12 cellular contexts compared by ENCODE assay signal in genomic region chr15:28128036-28128435, GRCh38. TPM values are rescaled to one million over a fixed set of nuclear protein-coding genes. Genes with fewer than 3 reads are reported as not detected.
DNase-seq lines count a peak whose midpoint lies in the region.
"Had no signal": no experiment of that assay in that cellular context is flagged by ENCODE, and none has a peak within 500 bp of the region (broad histone marks: within the 10 kb centered on the region; RNA-seq: fewer than 3 reads in every experiment).

No MANE protein-coding gene starts in this region.

- DNase-seq in MV-4-11 (lab: John Stamatoyannopoulos, UW): peak; percentile 81
- peak; percentile 95 for DNase-seq in medulla oblongata (ENCODE audit: extremely low spot score)
- DNase-seq in NCI-H1105 treated with DMSO at 0.1 percent for 48 hours (lab: John Stamatoyannopoulos, UW): no peak
- no peak for DNase-seq in activated T-cell treated with anti-CD3 and anti-CD28 coated beads for 4 hours
- DNase-seq in NCI-H2107 treated with DMSO at 0.1 percent for 48 hours (lab: John Stamatoyannopoulos, UW; ENCODE audit: unreplicated experiment): no peak
- DNase-seq: activated naive CD4-positive, alpha-beta T cell treated with anti-CD3 and anti-CD28 coated beads for 36 hours; COR-L47; KG1; NCI-H2107; retina had no signal

- H3K27me3 Mint-ChIP-seq in dendritic cell treated with granulocyte-macrophage colony-stimulating factor and Interleukin-4, amounts not matched to agents 40 ng/mL and 50 ng/mL, for 4 days: no peaks in the 10 kb centered on the region

- no peak overlapping the region for H3K4me3 Mint-ChIP-seq in dendritic cell treated with granulocyte-macrophage colony-stimulating factor and Interleukin-4, amounts not matched to agents 40 ng/mL and 50 ng/mL, for 4 days
- H3K4me3 Mint-ChIP-seq: activated naive CD4-positive, alpha-beta T cell treated with anti-CD3 and anti-CD28 coated beads for 36 hours had no signal

- intact Hi-C loops in dendritic cell treated with granulocyte-macrophage colony-stimulating factor and Interleukin-4, amounts not matched to agents 40 ng/mL and 50 ng/mL, for 4 days (cut with micrococcal nuclease): loop anchor here (1.0 kb wide), 1 partner anchor 29 kb away; the partner anchor contains the start of gene OCA2

- H3K36me3 Mint-ChIP-seq in dendritic cell treated with granulocyte-macrophage colony-stimulating factor and Interleukin-4, amounts not matched to agents 40 ng/mL and 50 ng/mL, for 4 days (ENCODE audit: low read depth): peaks cover 75% of the 10 kb centered on the region

- H3K9me3 Mint-ChIP-seq in dendritic cell treated with granulocyte-macrophage colony-stimulating factor and Interleukin-4, amounts not matched to agents 40 ng/mL and 50 ng/mL, for 4 days: no peaks in the 10 kb centered on the region
- H3K9me3 Mint-ChIP-seq: activated naive CD4-positive, alpha-beta T cell treated with anti-CD3 and anti-CD28 coated beads for 36 hours had no signal

- peaks cover 28% of the 10 kb centered on the region for H3K4me1 Mint-ChIP-seq in dendritic cell treated with granulocyte-macrophage colony-stimulating factor and Interleukin-4, amounts not matched to agents 40 ng/mL and 50 ng/mL, for 4 days (ENCODE audit: low read depth)

- peak overlapping the region; percentile 17 for H3K27ac ChIP-seq in temporal lobe (ENCODE audit: low read depth, low read length)

- peak overlapping the region; percentile 25 for H3K27ac Mint-ChIP-seq in dendritic cell treated with granulocyte-macrophage colony-stimulating factor and Interleukin-4, amounts not matched to agents 40 ng/mL and 50 ng/mL, for 4 days
- H3K27ac Mint-ChIP-seq: activated naive CD4-positive, alpha-beta T cell treated with anti-CD3 and anti-CD28 coated beads for 36 hours had no signal

RNA-seq across cellular contexts. Expression of gene OCA2, which starts 28.9 kb away (rescaled TPM):
- total RNA-seq in temporal lobe: 2.7 TPM
- total RNA-seq: activated naive CD4-positive, alpha-beta T cell treated with anti-CD3 and anti-CD28 coated beads for 36 hours had no signal

Comparison
In these comparisons a context has a peak if more than half of its experiments do, and no peak if none do; other contexts are left out.
1. DNase-seq: peak in MV-4-11 (single experiment) and medulla oblongata (single experiment); none in NCI-H1105 treated with DMSO at 0.1 percent for 48 hours (single experiment), activated T-cell treated with anti-CD3 and anti-CD28 coated beads for 4 hours (single experiment) and NCI-H2107 treated with DMSO at 0.1 percent for 48 hours (single experiment).